ENCODE assay signal across 27 cellular contexts in the genomic region with DNA sequence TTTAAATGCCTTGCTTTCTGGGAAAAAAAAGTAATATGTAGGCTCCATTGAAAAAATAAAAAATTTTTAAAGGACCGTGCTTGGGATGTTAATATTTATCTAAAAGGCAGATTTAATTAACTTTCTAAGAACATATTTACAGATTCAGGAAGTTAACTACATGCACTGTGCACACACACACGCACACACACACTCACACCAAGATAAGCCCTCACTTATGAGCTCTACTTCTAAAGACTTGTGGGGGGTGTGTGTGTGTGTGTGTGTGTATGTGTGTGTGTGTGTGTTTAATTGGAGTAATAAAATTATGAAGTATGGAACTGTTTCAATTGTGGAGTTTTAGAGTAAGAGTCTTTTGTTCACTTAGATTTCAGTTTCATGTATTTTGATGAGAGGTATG.
DNase-seq lines count a peak whose midpoint lies in the region; ATAC-seq and TF ChIP-seq lines count a peak whose summit lies in the region.
"Had no signal": no experiment of that assay in that cellular context is flagged by ENCODE, and none has a peak within 500 bp of the region (broad histone marks: within the 10 kb centered on the region; RNA-seq: fewer than 3 reads in every experiment).

No MANE protein-coding gene starts in this region.

- ATAC-seq in GM18511 (IDR thresholded peaks at IDR 0.05; ENCODE audit: unreplicated experiment): peak; percentile 61
- peak; percentile 53 for ATAC-seq in HG03460 (IDR thresholded peaks at IDR 0.05; ENCODE audit: unreplicated experiment)
- no peak for ATAC-seq in HG02763 (IDR thresholded peaks at IDR 0.05; ENCODE audit: unreplicated experiment)
- no peak for ATAC-seq in GM21390 (IDR thresholded peaks at IDR 0.05; ENCODE audit: unreplicated experiment)
- ATAC-seq: stimulated activated naive CD8-positive, alpha-beta T cell treated with anti-CD3 and anti-CD28 coated beads, Interleukin-15, Interleukin-2, amounts not matched to agents 100 U/mL and 50 U/mL, for 24 hours; T-helper 17 cell had no signal

- H3K27ac ChIP-seq in HEK293 (ENCODE audit: extremely low read depth, low read depth, low read length): no peak overlapping the region
- H3K27ac ChIP-seq: adrenal gland, brain microvascular endothelial cell, C4-2B, thoracic aorta had no signal

- POLR2A ChIA-PET in HEK293 (lab: Yijun Ruan, JAX): no interaction called here

- H3K4me1 Mint-ChIP-seq in neural crest cell: peaks cover 67% of the 10 kb centered on the region
- H3K4me1 Mint-ChIP-seq: T-helper 17 cell had no signal

- H3K9me3 Mint-ChIP-seq in neural crest cell: no peaks in the 10 kb centered on the region
- H3K9me3 Mint-ChIP-seq: activated T-cell treated with anti-CD3 and anti-CD28 coated beads, Interleukin-2, amount 50 U/mL, for 24 hours; nephron progenitor cell had no signal

- peaks cover 13% of the 10 kb centered on the region for H3K4me1 ChIP-seq in HEK293 (ENCODE audit: control insufficient read depth, insufficient read depth, low read length)
- H3K4me1 ChIP-seq: adrenal gland had no signal

- TF ChIP-seq CTCF in HEK293 (tag by site-specific recombination; IDR thresholded peaks at IDR 0.05) (no peak), neural crest cell (conservative IDR thresholded peaks at IDR 0.05) (no peak)

- no peak overlapping the region for H3K4me3 ChIP-seq in HEK293 (ENCODE audit: low read depth, low read length)
- H3K4me3 ChIP-seq: adrenal gland, thoracic aorta had no signal

- no peaks in the 10 kb centered on the region for H3K36me3 ChIP-seq in HEK293 (ENCODE audit: control insufficient read depth in 2 of 2, insufficient read depth in 1 of 2, low read length in 2 of 2)
- H3K36me3 ChIP-seq: adrenal gland, brain microvascular endothelial cell, thoracic aorta had no signal

- CTCF ChIA-PET in HEK293 (lab: Yijun Ruan, JAX): no interaction called here

- H3K4me3 Mint-ChIP-seq in neural crest cell: peak overlapping the region; percentile 72
- H3K4me3 Mint-ChIP-seq: activated T-cell treated with anti-CD3 and anti-CD28 coated beads, Interleukin-2, amount 50 U/mL, for 24 hours; nephron progenitor cell; T-helper 17 cell had no signal

- DNase-seq in neural crest cell (ENCODE audit: low read depth, low spot score) (no peak), cortex of kidney (lab: John Stamatoyannopoulos, UW) (no peak), MV-4-11 (lab: John Stamatoyannopoulos, UW) (no peak)
- DNase-seq: ACHN; activated CD4-positive, alpha-beta T cell treated with anti-CD3 and anti-CD28 coated beads for 4 hours; activated CD8-positive, alpha-beta memory T cell treated with anti-CD3 and anti-CD28 coated beads for 24 hours; activated gamma-delta T cell treated with Interleukin-2 at 50 U/mL for 16 hours; activated T-cell treated with anti-CD3 and anti-CD28 coated beads, Interleukin-2, amount 50 U/mL, for 24 hours; adrenal gland; brain microvascular endothelial cell; effector CD4-positive, alpha-beta T cell; erythroblast; HCEC 1CT; NCI-H2029 treated with DMSO at 0.1 percent for 48 hours; NCI-H774; nephron progenitor cell; stimulated activated CD4-positive, alpha-beta T cell treated with anti-CD3 and anti-CD28 coated beads, Interleukin-4, amount 100 ng/mL, for 4 hours; stimulated activated naive CD8-positive, alpha-beta T cell treated with anti-CD3 and anti-CD28 coated beads, Interleukin-15, Interleukin-2, amounts not matched to agents 100 U/mL and 50 U/mL, for 24 hours; T-helper 17 cell had no signal

- no peak overlapping the region for H3K27ac Mint-ChIP-seq in neural crest cell (ENCODE audit: unreplicated experiment)
- H3K27ac Mint-ChIP-seq: activated T-cell treated with anti-CD3 and anti-CD28 coated beads, Interleukin-2, amount 50 U/mL, for 24 hours; T-helper 17 cell had no signal

- no peaks in the 10 kb centered on the region for H3K27me3 Mint-ChIP-seq in neural crest cell (ENCODE audit: low read depth)
- H3K27me3 Mint-ChIP-seq: activated T-cell treated with anti-CD3 and anti-CD28 coated beads, Interleukin-2, amount 50 U/mL, for 24 hours; T-helper 17 cell had no signal

- no peaks in the 10 kb centered on the region for H3K36me3 Mint-ChIP-seq in neural crest cell (ENCODE audit: low read depth)

- no peaks in the 10 kb centered on the region for H3K9me3 ChIP-seq in HEK293 (ENCODE audit: control insufficient read depth, insufficient read depth, low read depth, low read length)
- H3K9me3 ChIP-seq: adrenal gland, SK-N-SH, thoracic aorta had no signal

TF ChIP-seq in HEK293, 187 proteins besides CTCF, POLR2A, EP300 and RAD21:
- no peak for TF ChIP-seq ZNF16 (tag by site-specific recombination; IDR thresholded peaks at IDR 0.05; ENCODE audit: low read depth)
- TF ChIP-seq, protein P1, sequence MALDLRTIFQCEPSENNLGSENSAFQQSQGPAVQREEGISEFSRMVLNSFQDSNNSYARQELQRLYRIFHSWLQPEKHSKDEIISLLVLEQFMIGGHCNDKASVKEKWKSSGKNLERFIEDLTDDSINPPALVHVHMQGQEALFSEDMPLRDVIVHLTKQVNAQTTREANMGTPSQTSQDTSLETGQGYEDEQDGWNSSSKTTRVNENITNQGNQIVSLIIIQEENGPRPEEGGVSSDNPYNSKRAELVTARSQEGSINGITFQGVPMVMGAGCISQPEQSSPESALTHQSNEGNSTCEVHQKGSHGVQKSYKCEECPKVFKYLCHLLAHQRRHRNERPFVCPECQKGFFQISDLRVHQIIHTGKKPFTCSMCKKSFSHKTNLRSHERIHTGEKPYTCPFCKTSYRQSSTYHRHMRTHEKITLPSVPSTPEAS (tag by site-specific recombination; IDR thresholded peaks at IDR 0.05): peak; percentile 72
- TF ChIP-seq ZNF433 (tag by site-specific recombination; IDR thresholded peaks at IDR 0.05; ENCODE audit: low read depth): no peak
- TF ChIP-seq, protein P2, sequence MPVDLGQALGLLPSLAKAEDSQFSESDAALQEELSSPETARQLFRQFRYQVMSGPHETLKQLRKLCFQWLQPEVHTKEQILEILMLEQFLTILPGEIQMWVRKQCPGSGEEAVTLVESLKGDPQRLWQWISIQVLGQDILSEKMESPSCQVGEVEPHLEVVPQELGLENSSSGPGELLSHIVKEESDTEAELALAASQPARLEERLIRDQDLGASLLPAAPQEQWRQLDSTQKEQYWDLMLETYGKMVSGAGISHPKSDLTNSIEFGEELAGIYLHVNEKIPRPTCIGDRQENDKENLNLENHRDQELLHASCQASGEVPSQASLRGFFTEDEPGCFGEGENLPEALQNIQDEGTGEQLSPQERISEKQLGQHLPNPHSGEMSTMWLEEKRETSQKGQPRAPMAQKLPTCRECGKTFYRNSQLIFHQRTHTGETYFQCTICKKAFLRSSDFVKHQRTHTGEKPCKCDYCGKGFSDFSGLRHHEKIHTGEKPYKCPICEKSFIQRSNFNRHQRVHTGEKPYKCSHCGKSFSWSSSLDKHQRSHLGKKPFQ (tag by site-specific recombination; IDR thresholded peaks at IDR 0.05): peak; percentile 33; the same call in 1 of the 2 replicates
- TF ChIP-seq ZNF529 (tag by site-specific recombination; IDR thresholded peaks at IDR 0.05; ENCODE audit: insufficient replicate concordance): no peak

Comparison
In these comparisons a context has a peak if more than half of its experiments do, and no peak if none do; other contexts are left out.
1. ATAC-seq: peak in GM18511 (single experiment) and HG03460 (single experiment); none in HG02763 (single experiment) and GM21390 (single experiment).